ENCODE assay signal across 1 cellular context in the genomic region with DNA sequence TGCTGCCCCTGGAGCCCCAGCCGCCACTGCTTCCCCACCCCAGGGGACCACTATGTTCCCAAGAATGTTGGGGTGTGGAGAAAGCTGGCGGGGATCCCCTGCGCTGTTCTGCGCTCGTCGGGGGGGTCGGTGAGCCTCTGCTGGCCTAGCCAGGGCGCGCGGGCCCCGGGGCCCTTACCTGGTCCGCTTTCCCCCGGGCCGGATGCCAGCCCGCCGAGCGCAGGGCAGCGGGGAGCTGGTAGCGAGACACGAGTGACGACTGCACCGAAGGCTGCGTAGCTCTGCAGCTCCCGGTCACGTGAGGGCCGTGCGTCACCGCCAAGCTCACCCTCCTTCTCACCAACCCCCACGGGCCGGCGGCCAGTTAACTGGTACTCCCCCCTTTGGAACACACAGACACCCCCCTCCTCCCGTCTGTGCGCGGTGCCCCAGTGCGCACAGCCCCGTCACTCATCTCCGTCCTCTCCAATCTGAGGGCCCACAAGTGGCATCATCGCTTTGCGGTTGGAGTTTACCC.
TF ChIP-seq lines count a peak whose summit lies in the region.

A gene (minus strand): TSS at position 254 of the 517 bp plus-strand sequence. CDS start 897 bp downstream, outside the sequence.

TF ChIP-seq in HepG2, 621 proteins besides CTCF, POLR2A, EP300 and RAD21 (continued from another document):
- TF ChIP-seq, protein P1, sequence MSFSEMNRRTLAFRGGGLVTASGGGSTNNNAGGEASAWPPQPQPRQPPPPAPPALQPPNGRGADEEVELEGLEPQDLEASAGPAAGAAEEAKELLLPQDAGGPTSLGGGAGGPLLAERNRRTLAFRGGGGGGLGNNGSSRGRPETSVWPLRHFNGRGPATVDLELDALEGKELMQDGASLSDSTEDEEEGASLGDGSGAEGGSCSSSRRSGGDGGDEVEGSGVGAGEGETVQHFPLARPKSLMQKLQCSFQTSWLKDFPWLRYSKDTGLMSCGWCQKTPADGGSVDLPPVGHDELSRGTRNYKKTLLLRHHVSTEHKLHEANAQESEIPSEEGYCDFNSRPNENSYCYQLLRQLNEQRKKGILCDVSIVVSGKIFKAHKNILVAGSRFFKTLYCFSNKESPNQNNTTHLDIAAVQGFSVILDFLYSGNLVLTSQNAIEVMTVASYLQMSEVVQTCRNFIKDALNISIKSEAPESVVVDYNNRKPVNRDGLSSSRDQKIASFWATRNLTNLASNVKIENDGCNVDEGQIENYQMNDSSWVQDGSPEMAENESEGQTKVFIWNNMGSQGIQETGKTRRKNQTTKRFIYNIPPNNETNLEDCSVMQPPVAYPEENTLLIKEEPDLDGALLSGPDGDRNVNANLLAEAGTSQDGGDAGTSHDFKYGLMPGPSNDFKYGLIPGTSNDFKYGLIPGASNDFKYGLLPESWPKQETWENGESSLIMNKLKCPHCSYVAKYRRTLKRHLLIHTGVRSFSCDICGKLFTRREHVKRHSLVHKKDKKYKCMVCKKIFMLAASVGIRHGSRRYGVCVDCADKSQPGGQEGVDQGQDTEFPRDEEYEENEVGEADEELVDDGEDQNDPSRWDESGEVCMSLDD (CRISPR knock-in tag; IDR thresholded peaks at IDR 0.05; ENCODE audit: borderline replicate concordance) = 0 out of 2 replicates have a peak, but pooled peaks have one; percentile 28
- TF ChIP-seq GZF1 (CRISPR knock-in tag; IDR thresholded peaks at IDR 0.05) = no peak
- TF ChIP-seq ZMYM4 (CRISPR knock-in tag; IDR thresholded peaks at IDR 0.05) = peak; percentile 25; the same call in 1 of the 2 replicates
- no peak for TF ChIP-seq ZNF326 (CRISPR knock-in tag; IDR thresholded peaks at IDR 0.05; ENCODE audit: borderline replicate concordance)
- TF ChIP-seq, protein P2, sequence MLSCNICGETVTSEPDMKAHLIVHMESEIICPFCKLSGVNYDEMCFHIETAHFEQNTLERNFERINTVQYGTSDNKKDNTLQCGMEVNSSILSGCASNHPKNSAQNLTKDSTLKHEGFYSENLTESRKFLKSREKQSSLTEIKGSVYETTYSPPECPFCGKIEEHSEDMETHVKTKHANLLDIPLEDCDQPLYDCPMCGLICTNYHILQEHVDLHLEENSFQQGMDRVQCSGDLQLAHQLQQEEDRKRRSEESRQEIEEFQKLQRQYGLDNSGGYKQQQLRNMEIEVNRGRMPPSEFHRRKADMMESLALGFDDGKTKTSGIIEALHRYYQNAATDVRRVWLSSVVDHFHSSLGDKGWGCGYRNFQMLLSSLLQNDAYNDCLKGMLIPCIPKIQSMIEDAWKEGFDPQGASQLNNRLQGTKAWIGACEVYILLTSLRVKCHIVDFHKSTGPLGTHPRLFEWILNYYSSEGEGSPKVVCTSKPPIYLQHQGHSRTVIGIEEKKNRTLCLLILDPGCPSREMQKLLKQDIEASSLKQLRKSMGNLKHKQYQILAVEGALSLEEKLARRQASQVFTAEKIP (CRISPR knock-in tag; IDR thresholded peaks at IDR 0.05; ENCODE audit: borderline replicate concordance) = no peak
- TF ChIP-seq ZNF7 (CRISPR knock-in tag; IDR thresholded peaks at IDR 0.05) = no peak
- no peak for TF ChIP-seq FOXK1 (CRISPR knock-in tag; IDR thresholded peaks at IDR 0.05; ENCODE audit: borderline replicate concordance, low read depth)
- no peak for TF ChIP-seq ZNF460 (CRISPR knock-in tag; IDR thresholded peaks at IDR 0.05; ENCODE audit: borderline replicate concordance)
- no peak for TF ChIP-seq PCBP2 (optimal IDR thresholded peaks at IDR 0.05; ENCODE audit: low read depth, low read length, poor library complexity, severe bottlenecking)
- TF ChIP-seq, protein P3, sequence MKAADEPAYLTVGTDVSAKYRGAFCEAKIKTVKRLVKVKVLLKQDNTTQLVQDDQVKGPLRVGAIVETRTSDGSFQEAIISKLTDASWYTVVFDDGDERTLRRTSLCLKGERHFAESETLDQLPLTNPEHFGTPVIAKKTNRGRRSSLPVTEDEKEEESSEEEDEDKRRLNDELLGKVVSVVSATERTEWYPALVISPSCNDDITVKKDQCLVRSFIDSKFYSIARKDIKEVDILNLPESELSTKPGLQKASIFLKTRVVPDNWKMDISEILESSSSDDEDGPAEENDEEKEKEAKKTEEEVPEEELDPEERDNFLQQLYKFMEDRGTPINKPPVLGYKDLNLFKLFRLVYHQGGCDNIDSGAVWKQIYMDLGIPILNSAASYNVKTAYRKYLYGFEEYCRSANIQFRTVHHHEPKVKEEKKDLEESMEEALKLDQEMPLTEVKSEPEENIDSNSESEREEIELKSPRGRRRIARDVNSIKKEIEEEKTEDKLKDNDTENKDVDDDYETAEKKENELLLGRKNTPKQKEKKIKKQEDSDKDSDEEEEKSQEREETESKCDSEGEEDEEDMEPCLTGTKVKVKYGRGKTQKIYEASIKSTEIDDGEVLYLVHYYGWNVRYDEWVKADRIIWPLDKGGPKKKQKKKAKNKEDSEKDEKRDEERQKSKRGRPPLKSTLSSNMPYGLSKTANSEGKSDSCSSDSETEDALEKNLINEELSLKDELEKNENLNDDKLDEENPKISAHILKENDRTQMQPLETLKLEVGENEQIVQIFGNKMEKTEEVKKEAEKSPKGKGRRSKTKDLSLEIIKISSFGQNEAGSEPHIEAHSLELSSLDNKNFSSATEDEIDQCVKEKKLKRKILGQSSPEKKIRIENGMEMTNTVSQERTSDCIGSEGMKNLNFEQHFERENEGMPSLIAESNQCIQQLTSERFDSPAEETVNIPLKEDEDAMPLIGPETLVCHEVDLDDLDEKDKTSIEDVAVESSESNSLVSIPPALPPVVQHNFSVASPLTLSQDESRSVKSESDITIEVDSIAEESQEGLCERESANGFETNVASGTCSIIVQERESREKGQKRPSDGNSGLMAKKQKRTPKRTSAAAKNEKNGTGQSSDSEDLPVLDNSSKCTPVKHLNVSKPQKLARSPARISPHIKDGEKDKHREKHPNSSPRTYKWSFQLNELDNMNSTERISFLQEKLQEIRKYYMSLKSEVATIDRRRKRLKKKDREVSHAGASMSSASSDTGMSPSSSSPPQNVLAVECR (CRISPR knock-in tag; IDR thresholded peaks at IDR 0.05; ENCODE audit: borderline replicate concordance) = peak; percentile 23; the same call in 1 of the 2 replicates
- TF ChIP-seq, protein P4, sequence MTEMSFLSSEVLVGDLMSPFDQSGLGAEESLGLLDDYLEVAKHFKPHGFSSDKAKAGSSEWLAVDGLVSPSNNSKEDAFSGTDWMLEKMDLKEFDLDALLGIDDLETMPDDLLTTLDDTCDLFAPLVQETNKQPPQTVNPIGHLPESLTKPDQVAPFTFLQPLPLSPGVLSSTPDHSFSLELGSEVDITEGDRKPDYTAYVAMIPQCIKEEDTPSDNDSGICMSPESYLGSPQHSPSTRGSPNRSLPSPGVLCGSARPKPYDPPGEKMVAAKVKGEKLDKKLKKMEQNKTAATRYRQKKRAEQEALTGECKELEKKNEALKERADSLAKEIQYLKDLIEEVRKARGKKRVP (CRISPR knock-in tag; IDR thresholded peaks at IDR 0.05) = no peak
- no peak for TF ChIP-seq ZFAT (CRISPR knock-in tag; conservative IDR thresholded peaks at IDR 0.05)
- TF ChIP-seq ZNF121 (CRISPR knock-in tag; IDR thresholded peaks at IDR 0.05) = no peak
- no peak for TF ChIP-seq MBNL3 (CRISPR knock-in tag; conservative IDR thresholded peaks at IDR 0.05)
- TF ChIP-seq, protein P5, sequence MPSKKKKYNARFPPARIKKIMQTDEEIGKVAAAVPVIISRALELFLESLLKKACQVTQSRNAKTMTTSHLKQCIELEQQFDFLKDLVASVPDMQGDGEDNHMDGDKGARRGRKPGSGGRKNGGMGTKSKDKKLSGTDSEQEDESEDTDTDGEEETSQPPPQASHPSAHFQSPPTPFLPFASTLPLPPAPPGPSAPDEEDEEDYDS (CRISPR knock-in tag; IDR thresholded peaks at IDR 0.05) = no peak
- no peak for TF ChIP-seq ZNF253 (CRISPR knock-in tag; IDR thresholded peaks at IDR 0.05; ENCODE audit: borderline replicate concordance)
- TF ChIP-seq TAF1 (CRISPR knock-in tag; IDR thresholded peaks at IDR 0.05) = peak; percentile 34; the same call in 1 of the 2 replicates
- no peak for TF ChIP-seq CBX1 (IDR thresholded peaks at IDR 0.05; ENCODE audit: low read depth)
- no peak for TF ChIP-seq JUND (CRISPR knock-in tag; IDR thresholded peaks at IDR 0.05)
- TF ChIP-seq ZNF333 (CRISPR knock-in tag; IDR thresholded peaks at IDR 0.05; ENCODE audit: borderline replicate concordance) = no peak
- TF ChIP-seq ZNF616 (CRISPR knock-in tag; IDR thresholded peaks at IDR 0.05; ENCODE audit: low read depth) = no peak
- TF ChIP-seq NCOA5 (CRISPR knock-in tag; IDR thresholded peaks at IDR 0.05) = no peak
- TF ChIP-seq, protein P6, sequence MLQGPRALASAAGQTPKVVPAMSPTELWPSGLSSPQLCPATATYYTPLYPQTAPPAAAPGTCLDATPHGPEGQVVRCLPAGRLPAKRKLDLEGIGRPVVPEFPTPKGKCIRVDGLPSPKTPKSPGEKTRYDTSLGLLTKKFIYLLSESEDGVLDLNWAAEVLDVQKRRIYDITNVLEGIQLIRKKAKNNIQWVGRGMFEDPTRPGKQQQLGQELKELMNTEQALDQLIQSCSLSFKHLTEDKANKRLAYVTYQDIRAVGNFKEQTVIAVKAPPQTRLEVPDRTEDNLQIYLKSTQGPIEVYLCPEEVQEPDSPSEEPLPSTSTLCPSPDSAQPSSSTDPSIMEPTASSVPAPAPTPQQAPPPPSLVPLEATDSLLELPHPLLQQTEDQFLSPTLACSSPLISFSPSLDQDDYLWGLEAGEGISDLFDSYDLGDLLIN (CRISPR knock-in tag; IDR thresholded peaks at IDR 0.05; ENCODE audit: borderline replicate concordance) = no peak
- TF ChIP-seq RBM39 (IDR thresholded peaks at IDR 0.05; ENCODE audit: low read depth, low read length, poor library complexity, severe bottlenecking) = no peak
- TF ChIP-seq ZNF678 (CRISPR knock-in tag; IDR thresholded peaks at IDR 0.05) = no peak
- no peak for TF ChIP-seq SMAD1 (CRISPR knock-in tag; IDR thresholded peaks at IDR 0.05; ENCODE audit: borderline replicate concordance, low read depth)
- TF ChIP-seq, protein P7, sequence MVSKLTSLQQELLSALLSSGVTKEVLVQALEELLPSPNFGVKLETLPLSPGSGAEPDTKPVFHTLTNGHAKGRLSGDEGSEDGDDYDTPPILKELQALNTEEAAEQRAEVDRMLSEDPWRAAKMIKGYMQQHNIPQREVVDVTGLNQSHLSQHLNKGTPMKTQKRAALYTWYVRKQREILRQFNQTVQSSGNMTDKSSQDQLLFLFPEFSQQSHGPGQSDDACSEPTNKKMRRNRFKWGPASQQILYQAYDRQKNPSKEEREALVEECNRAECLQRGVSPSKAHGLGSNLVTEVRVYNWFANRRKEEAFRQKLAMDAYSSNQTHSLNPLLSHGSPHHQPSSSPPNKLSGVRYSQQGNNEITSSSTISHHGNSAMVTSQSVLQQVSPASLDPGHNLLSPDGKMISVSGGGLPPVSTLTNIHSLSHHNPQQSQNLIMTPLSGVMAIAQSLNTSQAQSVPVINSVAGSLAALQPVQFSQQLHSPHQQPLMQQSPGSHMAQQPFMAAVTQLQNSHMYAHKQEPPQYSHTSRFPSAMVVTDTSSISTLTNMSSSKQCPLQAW (CRISPR knock-in tag; IDR thresholded peaks at IDR 0.05) = no peak
- no peak for TF ChIP-seq ZNF251 (CRISPR knock-in tag; IDR thresholded peaks at IDR 0.05)
- TF ChIP-seq KLF15 (CRISPR knock-in tag; IDR thresholded peaks at IDR 0.05; ENCODE audit: borderline replicate concordance) = no peak
- peak; percentile 64 for TF ChIP-seq RBFOX2 (IDR thresholded peaks at IDR 0.05; ENCODE audit: low read depth, low read length)
- TF ChIP-seq SMARCC2 (IDR thresholded peaks at IDR 0.05) = no peak
- no peak for TF ChIP-seq GATAD2A (CRISPR knock-in tag; IDR thresholded peaks at IDR 0.05)
- no peak for TF ChIP-seq TBX2 (CRISPR knock-in tag; IDR thresholded peaks at IDR 0.05; ENCODE audit: borderline replicate concordance)
- no peak for TF ChIP-seq ZNF619 (CRISPR knock-in tag; IDR thresholded peaks at IDR 0.05)
- no peak for TF ChIP-seq ZBTB8A (CRISPR knock-in tag; IDR thresholded peaks at IDR 0.05; ENCODE audit: borderline replicate concordance, low read depth)
- TF ChIP-seq SKI (IDR thresholded peaks at IDR 0.05; ENCODE audit: partially characterized antibody) = no peak
- TF ChIP-seq, protein P8, sequence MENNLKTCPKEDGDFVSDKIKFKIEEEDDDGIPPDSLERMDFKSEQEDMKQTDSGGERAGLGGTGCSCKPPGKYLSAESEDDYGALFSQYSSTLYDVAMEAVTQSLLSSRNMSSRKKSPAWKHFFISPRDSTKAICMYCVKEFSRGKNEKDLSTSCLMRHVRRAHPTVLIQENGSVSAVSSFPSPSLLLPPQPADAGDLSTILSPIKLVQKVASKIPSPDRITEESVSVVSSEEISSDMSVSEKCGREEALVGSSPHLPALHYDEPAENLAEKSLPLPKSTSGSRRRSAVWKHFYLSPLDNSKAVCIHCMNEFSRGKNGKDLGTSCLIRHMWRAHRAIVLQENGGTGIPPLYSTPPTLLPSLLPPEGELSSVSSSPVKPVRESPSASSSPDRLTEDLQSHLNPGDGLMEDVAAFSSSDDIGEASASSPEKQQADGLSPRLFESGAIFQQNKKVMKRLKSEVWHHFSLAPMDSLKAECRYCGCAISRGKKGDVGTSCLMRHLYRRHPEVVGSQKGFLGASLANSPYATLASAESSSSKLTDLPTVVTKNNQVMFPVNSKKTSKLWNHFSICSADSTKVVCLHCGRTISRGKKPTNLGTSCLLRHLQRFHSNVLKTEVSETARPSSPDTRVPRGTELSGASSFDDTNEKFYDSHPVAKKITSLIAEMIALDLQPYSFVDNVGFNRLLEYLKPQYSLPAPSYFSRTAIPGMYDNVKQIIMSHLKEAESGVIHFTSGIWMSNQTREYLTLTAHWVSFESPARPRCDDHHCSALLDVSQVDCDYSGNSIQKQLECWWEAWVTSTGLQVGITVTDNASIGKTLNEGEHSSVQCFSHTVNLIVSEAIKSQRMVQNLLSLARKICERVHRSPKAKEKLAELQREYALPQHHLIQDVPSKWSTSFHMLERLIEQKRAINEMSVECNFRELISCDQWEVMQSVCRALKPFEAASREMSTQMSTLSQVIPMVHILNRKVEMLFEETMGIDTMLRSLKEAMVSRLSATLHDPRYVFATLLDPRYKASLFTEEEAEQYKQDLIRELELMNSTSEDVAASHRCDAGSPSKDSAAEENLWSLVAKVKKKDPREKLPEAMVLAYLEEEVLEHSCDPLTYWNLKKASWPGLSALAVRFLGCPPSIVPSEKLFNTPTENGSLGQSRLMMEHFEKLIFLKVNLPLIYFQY (CRISPR knock-in tag; IDR thresholded peaks at IDR 0.05; ENCODE audit: borderline replicate concordance) = no peak
- 0 out of 2 replicates have a peak, but pooled peaks have one; percentile 30 for TF ChIP-seq FOXC1 (CRISPR knock-in tag; IDR thresholded peaks at IDR 0.05; ENCODE audit: borderline replicate concordance)
